In genomic region chr9:4197548-4197947, GRCh38 we compare ENCODE assay signal across 10 cellular contexts.
DNase-seq lines count a peak whose midpoint lies in the region; ATAC-seq and TF ChIP-seq lines count a peak whose summit lies in the region.
"Had no signal": no experiment of that assay in that cellular context is flagged by ENCODE, and none has a peak within 500 bp of the region (broad histone marks: within the 10 kb centered on the region; RNA-seq: fewer than 3 reads in every experiment).

No MANE protein-coding gene starts in this region.

- peaks cover 5% of the 10 kb centered on the region for H3K4me1 Mint-ChIP-seq in stimulated activated naive CD8-positive, alpha-beta T cell treated with anti-CD3 and anti-CD28 coated beads, Interleukin-15, amount 100 ng/mL, for 72 hours
- H3K4me1 Mint-ChIP-seq: naive B cell had no signal

- intact Hi-C loops in PC-9 (cut with micrococcal nuclease; ENCODE audit: unreplicated experiment), result no loop called here

- peaks cover 6% of the 10 kb centered on the region for H3K9me3 ChIP-seq in PC-9 (ENCODE audit: insufficient read depth, low read depth)

- H3K9me3 Mint-ChIP-seq in stimulated activated naive CD8-positive, alpha-beta T cell treated with anti-CD3 and anti-CD28 coated beads, Interleukin-15, amount 100 ng/mL, for 72 hours, result peaks cover 32 to 34% of the 10 kb centered on the region in 2 donors

- H4K20me1 ChIP-seq in PC-9 (ENCODE audit: insufficient read depth), result no peaks in the 10 kb centered on the region

- TF ChIP-seq CTCF in PC-9 (conservative IDR thresholded peaks at IDR 0.05) (peak; percentile 63), fibroblast of the aortic adventitia (IDR thresholded peaks at IDR 0.05; ENCODE audit: insufficient read depth, low read length) (peak; percentile 41)

- no peak overlapping the region for H3K27ac ChIP-seq in PC-9

- H3K27me3 ChIP-seq in PC-9 (ENCODE audit: insufficient read depth, low read depth), result no peaks in the 10 kb centered on the region

- CTCF ChIA-PET in PC-9 (lab: Charles Lee), result no interaction called here

- no peaks in the 10 kb centered on the region for H3K9me2 ChIP-seq in PC-9 (ENCODE audit: insufficient read depth)

- no peak overlapping the region for H3K4me2 ChIP-seq in PC-9

- no peak overlapping the region for H3K4me3 ChIP-seq in PC-9
- no peak overlapping the region for H3K4me3 ChIP-seq in fibroblast of the aortic adventitia (ENCODE audit: low read depth, low read length)

- no peak for DNase-seq in stimulated activated naive CD8-positive, alpha-beta T cell treated with anti-CD3 and anti-CD28 coated beads, Interleukin-15, amount 100 ng/mL, for 72 hours
- DNase-seq in stimulated activated naive CD8-positive, alpha-beta T cell treated with anti-CD3 and anti-CD28 coated beads, Interleukin-15, Interleukin-2, amounts not matched to agents 100 U/mL and 50 U/mL, for 24 hours, result no peak
- no peak for DNase-seq in PC-9
- no peak for DNase-seq in fibroblast of the aortic adventitia (ENCODE audit: low read depth)
- DNase-seq in activated CD4-positive, CD25-positive, alpha-beta regulatory T cell (lab: John Stamatoyannopoulos, UW), result no peak
- no peak for DNase-seq in cerebellar nuclear complex (lab: John Stamatoyannopoulos, UW)
- DNase-seq: naive B cell, NCI-H2029 had no signal

- BruUV-seq in PC-9 (replicated peaks; lab: Mats Ljungman, UMichigan), result no TSS peak

- peak; percentile 18 for ATAC-seq in stimulated activated naive CD8-positive, alpha-beta T cell treated with anti-CD3 and anti-CD28 coated beads, Interleukin-15, amount 100 ng/mL, for 72 hours
- ATAC-seq in stimulated activated naive CD8-positive, alpha-beta T cell treated with anti-CD3 and anti-CD28 coated beads, Interleukin-15, Interleukin-2, amounts not matched to agents 100 U/mL and 50 U/mL, for 24 hours, result no peak
- ATAC-seq in GM19395 (IDR thresholded peaks at IDR 0.05; ENCODE audit: unreplicated experiment) (no peak), GM18907 (IDR thresholded peaks at IDR 0.05; ENCODE audit: unreplicated experiment) (no peak)

- no peaks in the 10 kb centered on the region for H3K79me2 ChIP-seq in PC-9 (ENCODE audit: low read depth)

- POLR2A ChIA-PET in PC-9 (lab: Charles Lee; ENCODE audit: unreplicated experiment), result no interaction called here

- H3K27me3 Mint-ChIP-seq in stimulated activated naive CD8-positive, alpha-beta T cell treated with anti-CD3 and anti-CD28 coated beads, Interleukin-15, amount 100 ng/mL, for 72 hours, result no peaks in the 10 kb centered on the region

- no peak overlapping the region for H3K4me3 Mint-ChIP-seq in stimulated activated naive CD8-positive, alpha-beta T cell treated with anti-CD3 and anti-CD28 coated beads, Interleukin-15, amount 100 ng/mL, for 72 hours
- H3K4me3 Mint-ChIP-seq: naive B cell had no signal

- no peaks in the 10 kb centered on the region for H3F3A ChIP-seq in PC-9 (ENCODE audit: insufficient read depth, low read depth)

- no peaks in the 10 kb centered on the region for H3K4me1 ChIP-seq in PC-9 (replicated peaks; ENCODE audit: insufficient read depth)

- H2AFZ ChIP-seq in PC-9, result no peak overlapping the region

- no peaks in the 10 kb centered on the region for H3K36me3 ChIP-seq in PC-9 (ENCODE audit: low read depth)

- no peak overlapping the region for H3K27ac Mint-ChIP-seq in stimulated activated naive CD8-positive, alpha-beta T cell treated with anti-CD3 and anti-CD28 coated beads, Interleukin-15, amount 100 ng/mL, for 72 hours
